Comparison of ENCODE assay signal across 8 cellular contexts in genomic region chr14:77799863-77800730, GRCh38. TPM values are rescaled to one million over a fixed set of nuclear protein-coding genes. Genes with fewer than 3 reads are reported as not detected.
A peak's percentile ranks its signal among the peaks of the same experiment; 100 is the strongest.
DNase-seq lines count a peak whose midpoint lies in the region; ATAC-seq and TF ChIP-seq lines count a peak whose summit lies in the region.

ADCK1 (plus strand) TSS chr14:77800109; CDS start chr14:77818979, 18,870 bp downstream.

- intact Hi-C loops in left lung (cut with DNase I): no loop called here

- H3K4me3 ChIP-seq in left lung: peak within 1 kb of the TSS; percentile 66 to 81

- peak within 1 kb of the TSS; percentile 84 for H3K27ac Mint-ChIP-seq in activated CD4-positive, alpha-beta T cell treated with anti-CD3 and anti-CD28 coated beads, Interleukin-2, amount 10 ng/mL, durations not matched to agents 7 days and 5 days

- H3K4me1 Mint-ChIP-seq in activated CD4-positive, alpha-beta T cell treated with anti-CD3 and anti-CD28 coated beads, Interleukin-2, amount 10 ng/mL, durations not matched to agents 7 days and 5 days: peaks cover 21% of the 10 kb centered on the region

- CTCF ChIA-PET in activated CD4-positive, alpha-beta T cell treated with anti-CD3 and anti-CD28 coated beads, Interleukin-2, amount 10 ng/mL, durations not matched to agents 7 days and 5 days (lab: Charles Lee): interaction anchor here (0.6 to 1.0 kb wide), 2 partner anchors 10 to 40 kb away, joined by 3 to 5 read pairs; no protein-coding TSS in a partner anchor

- POLR2A ChIA-PET in activated CD4-positive, alpha-beta T cell treated with anti-CD3 and anti-CD28 coated beads, Interleukin-2, amount 10 ng/mL, durations not matched to agents 7 days and 5 days (lab: Charles Lee): no interaction called here

- TF ChIP-seq CTCF in left lung (IDR thresholded peaks at IDR 0.05): peak in 1 of 2 donors; percentile 35

- peak; percentile 83 to 99 (median 94) for DNase-seq in C1 segment of cervical spinal cord (lab: John Stamatoyannopoulos, UW)
- DNase-seq in GM19240 (ENCODE audit: insufficient read length, low spot score): peak; percentile 75
- DNase-seq in NCI-H524 (lab: John Stamatoyannopoulos, UW): peak; percentile 82 to 88
- peak; percentile 88 for DNase-seq in activated CD4-positive, alpha-beta T cell treated with anti-CD3 and anti-CD28 coated beads, Interleukin-2, amount 10 ng/mL, durations not matched to agents 7 days and 5 days
- DNase-seq in cortex of kidney (lab: John Stamatoyannopoulos, UW): peak; percentile 83
- peak; percentile 94 to 97 for DNase-seq in left lung
- DNase-seq in stimulated activated CD4-positive, alpha-beta T cell treated with anti-CD3 and anti-CD28 coated beads, Interleukin-2, amount 100 ng/mL, for 48 hours: peak; percentile 84

- peak; percentile 94 for ATAC-seq in HG03457 (IDR thresholded peaks at IDR 0.05; ENCODE audit: unreplicated experiment)
- peak; percentile 94 for ATAC-seq in left lung

- H3K9me3 Mint-ChIP-seq in activated CD4-positive, alpha-beta T cell treated with anti-CD3 and anti-CD28 coated beads, Interleukin-2, amount 10 ng/mL, durations not matched to agents 7 days and 5 days: no peaks in the 10 kb centered on the region

- peaks cover 3% of the 10 kb centered on the region for H3K27me3 Mint-ChIP-seq in activated CD4-positive, alpha-beta T cell treated with anti-CD3 and anti-CD28 coated beads, Interleukin-2, amount 10 ng/mL, durations not matched to agents 7 days and 5 days

- peak within 1 kb of the TSS; percentile 80 for H3K4me3 Mint-ChIP-seq in activated CD4-positive, alpha-beta T cell treated with anti-CD3 and anti-CD28 coated beads, Interleukin-2, amount 10 ng/mL, durations not matched to agents 7 days and 5 days

- H3K9me3 ChIP-seq in left lung: no peaks in the 10 kb centered on the region

- no peaks in the 10 kb centered on the region for H3K27me3 ChIP-seq in left lung

- no peaks in the 10 kb centered on the region for H3K36me3 ChIP-seq in left lung

- peak within 1 kb of the TSS; percentile 83 to 91 for H3K27ac ChIP-seq in left lung

- H3K36me3 Mint-ChIP-seq in activated CD4-positive, alpha-beta T cell treated with anti-CD3 and anti-CD28 coated beads, Interleukin-2, amount 10 ng/mL, durations not matched to agents 7 days and 5 days (ENCODE audit: low read depth): no peaks in the 10 kb centered on the region

- H3K4me1 ChIP-seq in left lung: peaks cover 0 to 15% of the 10 kb centered on the region in 2 donors

RNA-seq across cellular contexts. Expression of gene ADCK1, which starts in this region (rescaled TPM):
- total RNA-seq in activated CD4-positive, alpha-beta T cell treated with anti-CD3 and anti-CD28 coated beads, Interleukin-2, amount 10 ng/mL, durations not matched to agents 7 days and 5 days: 1 to 10 TPM; 6.7 to 7.7 TPM
- 10 to 100 TPM in 1 of 2 donors, 1 to 10 TPM in 1; 9.4 to 10.3 TPM for total RNA-seq in left lung

Comparison
In these comparisons a context has a peak if more than half of its experiments do, and no peak if none do; other contexts are left out.
1. Peak in every context shown above with its lines: DNase-seq, ATAC-seq, H3K4me3 ChIP-seq and H3K27ac ChIP-seq.